ENCODE assay signal across 1 cellular context in the genomic region with DNA sequence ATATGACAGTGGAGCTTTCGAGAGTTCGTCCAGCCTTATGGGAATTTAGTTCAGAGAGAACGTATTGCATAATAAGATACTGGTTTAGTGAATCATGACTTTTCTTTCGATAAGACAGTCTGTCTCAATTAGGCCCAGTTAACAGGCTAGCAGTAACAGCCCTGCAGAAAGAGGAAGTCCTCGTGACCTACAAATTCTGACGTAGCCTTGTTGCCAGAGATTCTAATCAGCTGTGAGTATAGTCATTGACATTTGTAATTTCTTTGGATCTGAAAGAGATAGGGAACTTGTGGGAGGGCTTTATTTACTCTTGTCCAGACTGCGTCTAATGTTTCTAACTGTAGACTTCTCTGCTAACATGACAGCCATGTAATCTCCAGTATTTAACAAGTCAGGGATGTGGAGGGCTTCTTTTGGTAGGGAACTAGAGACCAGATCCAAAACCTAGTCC.
A peak's percentile ranks its signal among the peaks of the same experiment; 100 is the strongest.
TF ChIP-seq lines count a peak whose summit lies in the region.

No MANE protein-coding gene starts in this region.

TF ChIP-seq in GM12878, 131 proteins besides CTCF, POLR2A, EP300 and RAD21:
- TF ChIP-seq, protein P1, sequence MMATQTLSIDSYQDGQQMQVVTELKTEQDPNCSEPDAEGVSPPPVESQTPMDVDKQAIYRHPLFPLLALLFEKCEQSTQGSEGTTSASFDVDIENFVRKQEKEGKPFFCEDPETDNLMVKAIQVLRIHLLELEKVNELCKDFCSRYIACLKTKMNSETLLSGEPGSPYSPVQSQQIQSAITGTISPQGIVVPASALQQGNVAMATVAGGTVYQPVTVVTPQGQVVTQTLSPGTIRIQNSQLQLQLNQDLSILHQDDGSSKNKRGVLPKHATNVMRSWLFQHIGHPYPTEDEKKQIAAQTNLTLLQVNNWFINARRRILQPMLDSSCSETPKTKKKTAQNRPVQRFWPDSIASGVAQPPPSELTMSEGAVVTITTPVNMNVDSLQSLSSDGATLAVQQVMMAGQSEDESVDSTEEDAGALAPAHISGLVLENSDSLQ (IDR thresholded peaks at IDR 0.05), result no peak
- peak; percentile 66 for TF ChIP-seq ATF7 (IDR thresholded peaks at IDR 0.05; ENCODE audit: low read depth)
- no peak for TF ChIP-seq DPF2 (IDR thresholded peaks at IDR 0.05)
- TF ChIP-seq RAD51 (IDR thresholded peaks at IDR 0.05), result peak; percentile 35; the same call in 1 of the 2 replicates
- TF ChIP-seq KAT2A (conservative IDR thresholded peaks at IDR 0.05; ENCODE audit: control insufficient read depth, low read depth, low read length), result no peak
- TF ChIP-seq KDM1A (IDR thresholded peaks at IDR 0.05; ENCODE audit: borderline replicate concordance), result no peak
- TF ChIP-seq E2F4 (IDR thresholded peaks at IDR 0.05; ENCODE audit: low read depth, low read length), result no peak
- peak; percentile 92 for TF ChIP-seq SPI1 (IDR thresholded peaks at IDR 0.05; ENCODE audit: borderline replicate concordance, insufficient read depth, low read depth, low read length)
- TF ChIP-seq YBX1 (IDR thresholded peaks at IDR 0.05), result no peak
- TF ChIP-seq, protein P2, sequence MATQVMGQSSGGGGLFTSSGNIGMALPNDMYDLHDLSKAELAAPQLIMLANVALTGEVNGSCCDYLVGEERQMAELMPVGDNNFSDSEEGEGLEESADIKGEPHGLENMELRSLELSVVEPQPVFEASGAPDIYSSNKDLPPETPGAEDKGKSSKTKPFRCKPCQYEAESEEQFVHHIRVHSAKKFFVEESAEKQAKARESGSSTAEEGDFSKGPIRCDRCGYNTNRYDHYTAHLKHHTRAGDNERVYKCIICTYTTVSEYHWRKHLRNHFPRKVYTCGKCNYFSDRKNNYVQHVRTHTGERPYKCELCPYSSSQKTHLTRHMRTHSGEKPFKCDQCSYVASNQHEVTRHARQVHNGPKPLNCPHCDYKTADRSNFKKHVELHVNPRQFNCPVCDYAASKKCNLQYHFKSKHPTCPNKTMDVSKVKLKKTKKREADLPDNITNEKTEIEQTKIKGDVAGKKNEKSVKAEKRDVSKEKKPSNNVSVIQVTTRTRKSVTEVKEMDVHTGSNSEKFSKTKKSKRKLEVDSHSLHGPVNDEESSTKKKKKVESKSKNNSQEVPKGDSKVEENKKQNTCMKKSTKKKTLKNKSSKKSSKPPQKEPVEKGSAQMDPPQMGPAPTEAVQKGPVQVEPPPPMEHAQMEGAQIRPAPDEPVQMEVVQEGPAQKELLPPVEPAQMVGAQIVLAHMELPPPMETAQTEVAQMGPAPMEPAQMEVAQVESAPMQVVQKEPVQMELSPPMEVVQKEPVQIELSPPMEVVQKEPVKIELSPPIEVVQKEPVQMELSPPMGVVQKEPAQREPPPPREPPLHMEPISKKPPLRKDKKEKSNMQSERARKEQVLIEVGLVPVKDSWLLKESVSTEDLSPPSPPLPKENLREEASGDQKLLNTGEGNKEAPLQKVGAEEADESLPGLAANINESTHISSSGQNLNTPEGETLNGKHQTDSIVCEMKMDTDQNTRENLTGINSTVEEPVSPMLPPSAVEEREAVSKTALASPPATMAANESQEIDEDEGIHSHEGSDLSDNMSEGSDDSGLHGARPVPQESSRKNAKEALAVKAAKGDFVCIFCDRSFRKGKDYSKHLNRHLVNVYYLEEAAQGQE (IDR thresholded peaks at IDR 0.05; ENCODE audit: low read depth, low read length), result no peak
- TF ChIP-seq MTA2 (IDR thresholded peaks at IDR 0.05; ENCODE audit: low read depth), result 0 out of 2 replicates have a peak, but pooled peaks have one; percentile 37
- no peak for TF ChIP-seq PAX8 (IDR thresholded peaks at IDR 0.05)
- no peak for TF ChIP-seq SMAD5 (IDR thresholded peaks at IDR 0.05; ENCODE audit: low read depth)
- no peak for TF ChIP-seq EZH2 (IDR thresholded peaks at IDR 0.05; ENCODE audit: borderline replicate concordance, control insufficient read depth, low read depth, low read length)
- no peak for TF ChIP-seq HDAC6 (IDR thresholded peaks at IDR 0.05; ENCODE audit: unreplicated experiment)
- TF ChIP-seq CREM (IDR thresholded peaks at IDR 0.05; ENCODE audit: low read depth), result no peak
- no peak for TF ChIP-seq MLLT1 (IDR thresholded peaks at IDR 0.05)
- TF ChIP-seq HCFC1 (IDR thresholded peaks at IDR 0.05; ENCODE audit: low read length), result no peak
- no peak for TF ChIP-seq ZNF207 (IDR thresholded peaks at IDR 0.05; ENCODE audit: borderline replicate concordance)
- TF ChIP-seq STAT3 (IDR thresholded peaks at IDR 0.05; ENCODE audit: low read depth, low read length), result no peak
- TF ChIP-seq, protein P3, sequence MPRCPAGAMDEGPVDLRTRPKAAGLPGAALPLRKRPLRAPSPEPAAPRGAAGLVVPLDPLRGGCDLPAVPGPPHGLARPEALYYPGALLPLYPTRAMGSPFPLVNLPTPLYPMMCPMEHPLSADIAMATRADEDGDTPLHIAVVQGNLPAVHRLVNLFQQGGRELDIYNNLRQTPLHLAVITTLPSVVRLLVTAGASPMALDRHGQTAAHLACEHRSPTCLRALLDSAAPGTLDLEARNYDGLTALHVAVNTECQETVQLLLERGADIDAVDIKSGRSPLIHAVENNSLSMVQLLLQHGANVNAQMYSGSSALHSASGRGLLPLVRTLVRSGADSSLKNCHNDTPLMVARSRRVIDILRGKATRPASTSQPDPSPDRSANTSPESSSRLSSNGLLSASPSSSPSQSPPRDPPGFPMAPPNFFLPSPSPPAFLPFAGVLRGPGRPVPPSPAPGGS (IDR thresholded peaks at IDR 0.05; ENCODE audit: borderline replicate concordance, insufficient read depth, low read depth, low read length, poor library complexity, severe bottlenecking), result no peak
- no peak for TF ChIP-seq SUZ12 (IDR thresholded peaks at IDR 0.05; ENCODE audit: unreplicated experiment)
- TF ChIP-seq, protein P4, sequence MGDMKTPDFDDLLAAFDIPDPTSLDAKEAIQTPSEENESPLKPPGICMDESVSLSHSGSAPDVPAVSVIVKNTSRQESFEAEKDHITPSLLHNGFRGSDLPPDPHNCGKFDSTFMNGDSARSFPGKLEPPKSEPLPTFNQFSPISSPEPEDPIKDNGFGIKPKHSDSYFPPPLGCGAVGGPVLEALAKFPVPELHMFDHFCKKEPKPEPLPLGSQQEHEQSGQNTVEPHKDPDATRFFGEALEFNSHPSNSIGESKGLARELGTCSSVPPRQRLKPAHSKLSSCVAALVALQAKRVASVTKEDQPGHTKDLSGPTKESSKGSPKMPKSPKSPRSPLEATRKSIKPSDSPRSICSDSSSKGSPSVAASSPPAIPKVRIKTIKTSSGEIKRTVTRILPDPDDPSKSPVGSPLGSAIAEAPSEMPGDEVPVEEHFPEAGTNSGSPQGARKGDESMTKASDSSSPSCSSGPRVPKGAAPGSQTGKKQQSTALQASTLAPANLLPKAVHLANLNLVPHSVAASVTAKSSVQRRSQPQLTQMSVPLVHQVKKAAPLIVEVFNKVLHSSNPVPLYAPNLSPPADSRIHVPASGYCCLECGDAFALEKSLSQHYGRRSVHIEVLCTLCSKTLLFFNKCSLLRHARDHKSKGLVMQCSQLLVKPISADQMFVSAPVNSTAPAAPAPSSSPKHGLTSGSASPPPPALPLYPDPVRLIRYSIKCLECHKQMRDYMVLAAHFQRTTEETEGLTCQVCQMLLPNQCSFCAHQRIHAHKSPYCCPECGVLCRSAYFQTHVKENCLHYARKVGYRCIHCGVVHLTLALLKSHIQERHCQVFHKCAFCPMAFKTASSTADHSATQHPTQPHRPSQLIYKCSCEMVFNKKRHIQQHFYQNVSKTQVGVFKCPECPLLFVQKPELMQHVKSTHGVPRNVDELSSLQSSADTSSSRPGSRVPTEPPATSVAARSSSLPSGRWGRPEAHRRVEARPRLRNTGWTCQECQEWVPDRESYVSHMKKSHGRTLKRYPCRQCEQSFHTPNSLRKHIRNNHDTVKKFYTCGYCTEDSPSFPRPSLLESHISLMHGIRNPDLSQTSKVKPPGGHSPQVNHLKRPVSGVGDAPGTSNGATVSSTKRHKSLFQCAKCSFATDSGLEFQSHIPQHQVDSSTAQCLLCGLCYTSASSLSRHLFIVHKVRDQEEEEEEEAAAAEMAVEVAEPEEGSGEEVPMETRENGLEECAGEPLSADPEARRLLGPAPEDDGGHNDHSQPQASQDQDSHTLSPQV (IDR thresholded peaks at IDR 0.05), result no peak
- TF ChIP-seq, protein P5, sequence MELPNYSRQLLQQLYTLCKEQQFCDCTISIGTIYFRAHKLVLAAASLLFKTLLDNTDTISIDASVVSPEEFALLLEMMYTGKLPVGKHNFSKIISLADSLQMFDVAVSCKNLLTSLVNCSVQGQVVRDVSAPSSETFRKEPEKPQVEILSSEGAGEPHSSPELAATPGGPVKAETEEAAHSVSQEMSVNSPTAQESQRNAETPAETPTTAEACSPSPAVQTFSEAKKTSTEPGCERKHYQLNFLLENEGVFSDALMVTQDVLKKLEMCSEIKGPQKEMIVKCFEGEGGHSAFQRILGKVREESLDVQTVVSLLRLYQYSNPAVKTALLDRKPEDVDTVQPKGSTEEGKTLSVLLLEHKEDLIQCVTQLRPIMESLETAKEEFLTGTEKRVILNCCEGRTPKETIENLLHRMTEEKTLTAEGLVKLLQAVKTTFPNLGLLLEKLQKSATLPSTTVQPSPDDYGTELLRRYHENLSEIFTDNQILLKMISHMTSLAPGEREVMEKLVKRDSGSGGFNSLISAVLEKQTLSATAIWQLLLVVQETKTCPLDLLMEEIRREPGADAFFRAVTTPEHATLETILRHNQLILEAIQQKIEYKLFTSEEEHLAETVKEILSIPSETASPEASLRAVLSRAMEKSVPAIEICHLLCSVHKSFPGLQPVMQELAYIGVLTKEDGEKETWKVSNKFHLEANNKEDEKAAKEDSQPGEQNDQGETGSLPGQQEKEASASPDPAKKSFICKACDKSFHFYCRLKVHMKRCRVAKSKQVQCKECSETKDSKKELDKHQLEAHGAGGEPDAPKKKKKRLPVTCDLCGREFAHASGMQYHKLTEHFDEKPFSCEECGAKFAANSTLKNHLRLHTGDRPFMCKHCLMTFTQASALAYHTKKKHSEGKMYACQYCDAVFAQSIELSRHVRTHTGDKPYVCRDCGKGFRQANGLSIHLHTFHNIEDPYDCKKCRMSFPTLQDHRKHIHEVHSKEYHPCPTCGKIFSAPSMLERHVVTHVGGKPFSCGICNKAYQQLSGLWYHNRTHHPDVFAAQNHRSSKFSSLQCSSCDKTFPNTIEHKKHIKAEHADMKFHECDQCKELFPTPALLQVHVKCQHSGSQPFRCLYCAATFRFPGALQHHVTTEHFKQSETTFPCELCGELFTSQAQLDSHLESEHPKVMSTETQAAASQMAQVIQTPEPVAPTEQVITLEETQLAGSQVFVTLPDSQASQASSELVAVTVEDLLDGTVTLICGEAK (IDR thresholded peaks at IDR 0.05; ENCODE audit: borderline replicate concordance), result no peak
- no peak for TF ChIP-seq HSF1 (IDR thresholded peaks at IDR 0.05; ENCODE audit: low read depth, low read length)
- no peak for TF ChIP-seq ZBTB4 (CRISPR knock-in tag; IDR thresholded peaks at IDR 0.05)
TF ChIP-seq in GM12878: peak in this region for 4.
